In the genomic region with DNA sequence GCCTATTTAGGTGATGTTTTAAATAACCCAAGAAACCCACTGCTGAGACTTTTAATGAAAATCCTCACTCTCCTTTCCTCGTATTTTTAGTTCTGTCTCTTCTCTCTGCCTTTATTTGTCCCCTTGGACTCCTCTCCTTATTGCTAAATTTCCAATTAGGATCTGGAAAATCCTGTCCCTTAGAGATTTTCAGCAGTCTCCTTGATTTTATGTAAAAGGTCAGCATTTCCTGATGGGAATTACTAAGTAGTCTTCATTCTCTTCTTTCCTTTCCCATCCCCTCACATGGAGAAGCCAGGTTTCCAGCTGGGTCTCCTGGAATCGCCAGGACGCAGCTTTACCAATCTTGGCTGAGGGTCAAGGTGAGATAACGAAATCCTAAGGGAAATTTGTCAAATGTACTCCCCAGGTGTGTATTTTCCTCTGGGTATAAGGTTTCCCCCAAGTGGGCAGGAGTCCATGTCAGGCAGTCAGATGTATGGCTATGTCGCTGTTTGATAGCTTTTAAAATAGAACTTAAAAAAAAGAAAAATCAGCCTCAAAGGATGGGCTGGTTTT, we compare ENCODE assay signal across 15 cellular contexts. TPM values are rescaled to one million over a fixed set of nuclear protein-coding genes. Genes with fewer than 3 reads are reported as not detected.
DNase-seq lines count a peak whose midpoint lies in the region; ATAC-seq, FAIRE-seq and TF ChIP-seq lines count a peak whose summit lies in the region.
"Had no signal": no experiment of that assay in that cellular context is flagged by ENCODE, and none has a peak within 500 bp of the region (broad histone marks: within the 10 kb centered on the region; RNA-seq: fewer than 3 reads in every experiment).

No MANE protein-coding gene starts in this region.

- H2AK5ac ChIP-seq in IMR-90 (ENCODE audit: low read depth, low read length): peak overlapping the region; percentile 8; the same call in 1 of the 2 replicates

- H4K91ac ChIP-seq in IMR-90 (ENCODE audit: insufficient read depth, low read depth, low read length): peak overlapping the region; percentile 3

- BruUV-seq in IMR-90 (replicated peaks; lab: Mats Ljungman, UMichigan): no TSS peak
- BruUV-seq in endothelial cell of umbilical vein (replicated peaks; lab: Mats Ljungman, UMichigan): TSS peak; percentile 3

- FAIRE-seq in endothelial cell of umbilical vein (lab: Jason Lieb, UNC) (no peak), D721Med (lab: Jason Lieb, UNC) (no peak)
- FAIRE-seq: H54 had no signal

- peaks cover 13 to 49% of the 10 kb centered on the region in 2 experiments for H3K79me1 ChIP-seq in IMR-90 (ENCODE audit: low read depth in 1 of 2, low read length in 2 of 2)

- H3K4me2 ChIP-seq in IMR-90 (ENCODE audit: low read depth, low read length) (peak overlapping the region; percentile 32), endothelial cell of umbilical vein (ENCODE audit: insufficient read depth, low read length) (no peak overlapping the region)

- H3K4me1 Mint-ChIP-seq in osteocyte (ENCODE audit: unreplicated experiment): peaks cover 100% of the 10 kb centered on the region
- H3K4me1 Mint-ChIP-seq: activated CD4-positive, alpha-beta T cell treated with anti-CD3 and anti-CD28 coated beads, Interleukin-2, amount 10 ng/mL, durations not matched to agents 7 days and 5 days had no signal

- H3K56ac ChIP-seq in IMR-90 (ENCODE audit: extremely low read depth, insufficient read depth, low read length): 0 out of 2 replicates have a peak overlapping the region, but pooled peaks have one; percentile 14

- H4K20me1 ChIP-seq in IMR-90 (ENCODE audit: insufficient read depth, low read length): peaks cover 57% of the 10 kb centered on the region
- no peaks in the 10 kb centered on the region for H4K20me1 ChIP-seq in endothelial cell of umbilical vein (replicated peaks; ENCODE audit: control insufficient read depth, extremely low read depth, insufficient read depth, low read length)

- no peak overlapping the region for H4K5ac ChIP-seq in IMR-90 (ENCODE audit: low read depth, low read length)

- no peaks in the 10 kb centered on the region for H3K27me3 Mint-ChIP-seq in osteocyte (ENCODE audit: unreplicated experiment)

- peak overlapping the region; percentile 97 for H3K27ac Mint-ChIP-seq in osteocyte (ENCODE audit: unreplicated experiment)
- H3K27ac Mint-ChIP-seq: activated CD4-positive, alpha-beta T cell treated with anti-CD3 and anti-CD28 coated beads, Interleukin-2, amount 10 ng/mL, durations not matched to agents 7 days and 5 days; CD4-positive, alpha-beta T cell; T-helper 1 cell treated with Interleukin-12 subunit alpha and Interleukin-12 subunit beta and Interleukin-4 antibody, amounts not matched to agents 30 μg/mL and 1 μg/mL, for 36 hours had no signal

- H3K4me3 Mint-ChIP-seq in osteocyte (ENCODE audit: unreplicated experiment): peak overlapping the region; percentile 56
- H3K4me3 Mint-ChIP-seq: activated CD4-positive, alpha-beta T cell treated with anti-CD3 and anti-CD28 coated beads, Interleukin-2, amount 10 ng/mL, durations not matched to agents 7 days and 5 days; CD4-positive, alpha-beta T cell; T-helper 1 cell treated with Interleukin-12 subunit alpha and Interleukin-12 subunit beta and Interleukin-4 antibody, amounts not matched to agents 30 μg/mL and 1 μg/mL, for 36 hours had no signal

- H3K36me3 Mint-ChIP-seq in osteocyte (ENCODE audit: unreplicated experiment): peaks cover 52% of the 10 kb centered on the region

- peak overlapping the region; percentile 4; the same call in 1 of the 2 replicates for H3K18ac ChIP-seq in IMR-90 (ENCODE audit: low read depth, low read length)

- H3K14ac ChIP-seq in IMR-90 (replicated peaks; ENCODE audit: low read depth, low read length): peak overlapping the region; percentile 61

- H2BK20ac ChIP-seq in IMR-90 (ENCODE audit: low read depth, low read length): no peak overlapping the region

- H3K36me3 ChIP-seq in IMR-90 (ENCODE audit: control insufficient read depth, insufficient read depth, low read length): peaks cover 47% of the 10 kb centered on the region
- peaks cover 0 to 12% of the 10 kb centered on the region in 2 experiments for H3K36me3 ChIP-seq in endothelial cell of umbilical vein (ENCODE audit: control insufficient read depth in 2 of 2, extremely low read depth in 1 of 2, insufficient read depth in 2 of 2, low read length in 2 of 2)

- TF ChIP-seq POLR2A in IMR-90 (IDR thresholded peaks at IDR 0.05; ENCODE audit: low read depth, low read length) (no peak), endothelial cell of umbilical vein (IDR thresholded peaks at IDR 0.05; ENCODE audit: low read depth, low read length) (no peak)

- DNase-seq in AG04450 (ENCODE audit: low read depth, low spot score) (no peak), IMR-90 (no peak), endothelial cell of umbilical vein (ENCODE audit: low read depth, low spot score) (no peak), osteocyte (ENCODE audit: extremely low spot score, unreplicated experiment) (no peak), foreskin fibroblast (no peak), D721Med (ENCODE audit: insufficient read length, low spot score) (no peak), KBM-7 (no peak), T1000 (lab: John Stamatoyannopoulos, UW) (no peak)
- DNase-seq: activated CD4-positive, alpha-beta T cell treated with anti-CD3 and anti-CD28 coated beads, Interleukin-2, amount 10 ng/mL, durations not matched to agents 7 days and 5 days; aorta; CD4-positive, alpha-beta T cell; effector CD4-positive, alpha-beta T cell; stimulated activated CD4-positive, alpha-beta T cell treated with anti-CD3 and anti-CD28 coated beads, Interleukin-2, amount 100 ng/mL, for 48 hours had no signal

- intact Hi-C loops in IMR-90 (cut with micrococcal nuclease) (no loop called here), endothelial cell of umbilical vein (cut with micrococcal nuclease) (no loop called here)

- no CpG with 5 or more reads among the region's 5 CpGs for WGBS in IMR-90 (ENCODE audit: extremely low coverage in 2 of 2, insufficient read length in 1 of 2), 2 experiments

- CTCF ChIA-PET in AG04450 (lab: Charles Lee) (interaction anchor here (0.6 to 3.8 kb wide), 7 partner anchors 14 to 299 kb away, joined by 3 to 22 read pairs (median 4); partner anchors contain the start of gene BOD1), IMR-90 (lab: Yijun Ruan, JAX) (interaction anchor here (0.6 to 1.8 kb wide), 7 partner anchors 15 to 546 kb away, joined by 3 to 5 read pairs (median 4); partner anchors contain the start of gene DUSP1), endothelial cell of umbilical vein (lab: Charles Lee) (interaction anchor here (0.6 to 3.8 kb wide), 8 partner anchors 10 to 265 kb away, joined by 3 to 33 read pairs (median 3); no protein-coding TSS in a partner anchor)

- peaks cover 6% of the 10 kb centered on the region for H3K9me1 ChIP-seq in IMR-90 (ENCODE audit: insufficient read depth, low read length)
- H3K9me1 ChIP-seq in endothelial cell of umbilical vein (replicated peaks; ENCODE audit: control insufficient read depth, extremely low read depth, insufficient read depth, low read length): no peaks in the 10 kb centered on the region

- ATAC-seq in IMR-90 (ENCODE audit: low read depth): no peak

- H3K79me2 ChIP-seq in endothelial cell of umbilical vein (ENCODE audit: control insufficient read depth, insufficient read depth, low read length): no peaks in the 10 kb centered on the region

- H3K4ac ChIP-seq in IMR-90 (ENCODE audit: low read depth, low read length): peak overlapping the region; percentile 44

- no peak overlapping the region for H2AK9ac ChIP-seq in IMR-90 (replicated peaks; ENCODE audit: low read depth, low read length, poor library complexity)

- TF ChIP-seq CTCF in AG04450 (IDR thresholded peaks at IDR 0.05; ENCODE audit: low read depth, low read length) (no peak), IMR-90 (conservative IDR thresholded peaks at IDR 0.05; ENCODE audit: low read depth, low read length) (no peak), endothelial cell of umbilical vein (IDR thresholded peaks at IDR 0.05; ENCODE audit: extremely low read depth in 1 of 2, insufficient read depth in 1 of 2, low read depth in 1 of 2, low read length in 2 of 2) (no peak), osteocyte (IDR thresholded peaks at IDR 0.05) (no peak), foreskin fibroblast (IDR thresholded peaks at IDR 0.05; ENCODE audit: low read depth, low read length) (no peak), D721Med (IDR thresholded peaks at IDR 0.05; ENCODE audit: insufficient read depth, missing control alignments) (no peak)

- H3K9me3 Mint-ChIP-seq in osteocyte (ENCODE audit: unreplicated experiment): no peaks in the 10 kb centered on the region
- H3K9me3 Mint-ChIP-seq: activated CD4-positive, alpha-beta T cell treated with anti-CD3 and anti-CD28 coated beads, Interleukin-2, amount 10 ng/mL, durations not matched to agents 7 days and 5 days; CD4-positive, alpha-beta T cell; T-helper 1 cell treated with Interleukin-12 subunit alpha and Interleukin-12 subunit beta and Interleukin-4 antibody, amounts not matched to agents 30 μg/mL and 1 μg/mL, for 36 hours had no signal

- in situ Hi-C loops in IMR-90 (cut with MboI; ENCODE audit: low sequenced_read_pairs) (no loop called here), KBM-7 (cut with MboI; ENCODE audit: low pct_unique_long_range_greater_than_20kb, low sequenced_read_pairs) (no loop called here)

- H3K9ac ChIP-seq in IMR-90 (ENCODE audit: low read depth, low read length): peak overlapping the region; percentile 24
- H3K9ac ChIP-seq in endothelial cell of umbilical vein (replicated peaks; ENCODE audit: extremely low read depth, insufficient read depth, low read length): no peak overlapping the region

- TF ChIP-seq RAD21 in IMR-90 (IDR thresholded peaks at IDR 0.05; ENCODE audit: low read length): no peak

- no peak overlapping the region for H2BK120ac ChIP-seq in IMR-90 (ENCODE audit: low read depth, low read length)

- POLR2A ChIA-PET in AG04450 (lab: Yijun Ruan, JAX): interaction anchor here (0.7 to 4.9 kb wide), 6 partner anchors 8 to 257 kb away, joined by 3 to 45 read pairs (median 4); partner anchors contain the start of gene STC2
- POLR2A ChIA-PET in IMR-90 (lab: Charles Lee; ENCODE audit: unreplicated experiment): interaction anchor here (1.1 kb wide), 1 partner anchor 508 kb away, joined by 3 read pairs; no protein-coding TSS in a partner anchor
- POLR2A ChIA-PET in endothelial cell of umbilical vein (lab: Charles Lee): interaction anchor here (0.6 kb wide), 1 partner anchor 211 kb away, joined by 4 read pairs; no protein-coding TSS in a partner anchor

- H3K27me3 ChIP-seq in AG04450 (ENCODE audit: control insufficient read depth, insufficient read depth, low read length) (no peaks in the 10 kb centered on the region), IMR-90 (ENCODE audit: control insufficient read depth, insufficient read depth, low read length) (no peaks in the 10 kb centered on the region), endothelial cell of umbilical vein (ENCODE audit: control insufficient read depth in 2 of 2, insufficient read depth in 2 of 2, low read length in 2 of 2) (no peaks in the 10 kb centered on the region)

- peak overlapping the region; percentile 56 for H2BK5ac ChIP-seq in IMR-90 (ENCODE audit: low read depth, low read length, poor library complexity, severe bottlenecking)

- dilution Hi-C loops in IMR-90 (cut with HindIII; ENCODE audit: low sequenced_read_pairs, unreplicated experiment) (no loop called here), endothelial cell of umbilical vein (cut with MboI; ENCODE audit: extremely low pct_ligation_motif_present, low sequenced_read_pairs) (no loop called here)

- H2AFZ ChIP-seq in IMR-90 (replicated peaks; ENCODE audit: low read length, poor library complexity): no peak overlapping the region
- H2AFZ ChIP-seq in endothelial cell of umbilical vein (ENCODE audit: low read depth, low read length): no peak overlapping the region

- H3K4me1 ChIP-seq in IMR-90 (ENCODE audit: control insufficient read depth, insufficient read depth, low read length): peaks cover 37% of the 10 kb centered on the region; the same call in 1 of the 2 replicates
- H3K4me1 ChIP-seq in endothelial cell of umbilical vein (ENCODE audit: control insufficient read depth, extremely low read depth, insufficient read depth, low read length): no peaks in the 10 kb centered on the region

- peak overlapping the region; percentile 24 to 26; a peak in 2 of 4 replicates for H4K8ac ChIP-seq in IMR-90 (ENCODE audit: low read depth in 2 of 2, low read length in 2 of 2)

- H3K4me3 ChIP-seq in AG04450 (ENCODE audit: low read depth, low read length) (no peak overlapping the region), IMR-90 (ENCODE audit: insufficient read depth, low read depth, low read length) (no peak overlapping the region), endothelial cell of umbilical vein (replicated peaks in 1 of 3; ENCODE audit: insufficient read depth in 1 of 3, low read depth in 1 of 3, low read length in 3 of 3) (no peak overlapping the region), foreskin fibroblast (ENCODE audit: low read depth in 1 of 2, low read length in 2 of 2) (no peak overlapping the region)

- H3K27ac ChIP-seq in AG04450 (ENCODE audit: low read depth, low read length): peak overlapping the region; percentile 86
- H3K27ac ChIP-seq in IMR-90 (ENCODE audit: insufficient read depth, low read length): peak overlapping the region; percentile 59; the same call in 1 of the 2 replicates
- no peak overlapping the region for H3K27ac ChIP-seq in endothelial cell of umbilical vein (ENCODE audit: insufficient read depth, low read depth, low read length)

- no peak overlapping the region for H2BK15ac ChIP-seq in IMR-90 (ENCODE audit: low read depth, low read length)

- H3K9me3 ChIP-seq in AG04450 (ENCODE audit: control insufficient read depth, insufficient read depth, low read length): no peaks in the 10 kb centered on the region; the same call in 1 of the 2 replicates
- H3K9me3 ChIP-seq in IMR-90 (ENCODE audit: control insufficient read depth, insufficient read depth, low read length): no peaks in the 10 kb centered on the region
- no peaks in the 10 kb centered on the region for H3K9me3 ChIP-seq in endothelial cell of umbilical vein (replicated peaks; ENCODE audit: control insufficient read depth, insufficient read depth, low read length)

- peak overlapping the region; percentile 1; the same call in 1 of the 2 replicates for H3K23ac ChIP-seq in IMR-90 (ENCODE audit: low read depth, low read length)

RNA-seq across cellular contexts. Expression of gene STC2, which starts 11.7 kb away (rescaled TPM):
- 159 and 185 TPM in 2 replicates for polyA plus RNA-seq in AG04450 (2011; rRNA removed)
- 216 and 240 TPM in 2 replicates for polyA minus RNA-seq in AG04450 (2011; rRNA and poly(A)+ RNA removed)
- 87.5 and 259 TPM in 2 replicates for total RNA-seq in IMR-90 (2012; rRNA removed)
- polyA plus RNA-seq in IMR-90 (2012; rRNA removed): 157 and 270 TPM in 2 replicates
- 105 and 264 TPM in 2 replicates for polyA plus RNA-seq in IMR-90 (2012; cell fraction: cytosol; rRNA removed)
- polyA plus RNA-seq in IMR-90 (2012; cell fraction: nucleus; rRNA removed; ENCODE audit: low replicate concordance): 249 and 547 TPM in 2 replicates
- 26.2 and 26.9 TPM in 2 replicates for total RNA-seq in endothelial cell of umbilical vein
- polyA plus RNA-seq in endothelial cell of umbilical vein: 11.6 and 19.0 TPM in 2 replicates
- polyA plus RNA-seq in endothelial cell of umbilical vein (2011; cell fraction: cytosol; rRNA removed): 30.6 and 35.2 TPM in 2 replicates
- polyA plus RNA-seq in endothelial cell of umbilical vein (2011; cell fraction: nucleus; rRNA removed): 43.5 and 60.3 TPM in 2 replicates
- polyA plus RNA-seq in endothelial cell of umbilical vein (2012): 59.3 and 62.7 TPM in 2 replicates
- polyA minus RNA-seq in endothelial cell of umbilical vein: 10.3 and 16.4 TPM in 2 replicates
- 27.1 TPM for polyA minus RNA-seq in endothelial cell of umbilical vein (2011; cell fraction: cytosol; rRNA and poly(A)+ RNA removed)
- 22.4 and 48.3 TPM in 2 replicates for polyA minus RNA-seq in endothelial cell of umbilical vein (2011; cell fraction: nucleus; rRNA and poly(A)+ RNA removed)
- 334 and 341 TPM in 2 replicates for total RNA-seq in osteocyte
- total RNA-seq: CD4-positive, alpha-beta T cell had no signal
